21 cellular contexts compared by ENCODE assay signal in the genomic region with DNA sequence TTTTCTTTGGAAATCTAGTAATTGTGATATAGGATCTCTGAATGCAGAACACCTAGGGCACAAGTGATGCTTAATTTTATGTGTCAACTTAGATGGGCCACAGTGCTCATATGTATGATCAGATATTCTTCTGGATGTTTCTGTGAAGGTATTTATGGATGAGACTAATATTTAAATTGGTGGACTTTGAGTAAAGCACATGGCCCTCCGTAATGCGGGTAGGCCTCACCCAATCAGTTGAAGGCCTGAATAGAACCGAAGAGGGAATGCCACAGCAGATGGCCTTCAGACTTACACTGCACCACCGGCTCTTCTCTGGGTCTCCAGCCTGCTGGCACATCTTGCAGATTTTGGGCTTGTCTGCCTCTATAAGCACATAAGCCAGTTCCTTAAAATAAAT.
"Had no signal": no experiment of that assay in that cellular context is flagged by ENCODE, and none has a peak within 500 bp of the region (broad histone marks: within the 10 kb centered on the region; RNA-seq: fewer than 3 reads in every experiment).

No MANE protein-coding gene starts in this region.

- FAIRE-seq: keratinocyte had no signal

- H3K27ac ChIP-seq: adrenal gland, cardiac muscle cell, epithelial cell of prostate, lower lobe of right lung, right atrium auricular region, VCaP had no signal

- ATAC-seq: activated naive CD4-positive, alpha-beta T cell treated with anti-CD3 and anti-CD28 coated beads, Interleukin-2, amount 50 U/mL, for 72 hours; activated T-cell treated with anti-CD3 and anti-CD28 coated beads, Interleukin-2, amount 50 U/mL, for 72 hours; lower lobe of right lung had no signal

- H3K27me3 ChIP-seq: adrenal gland, cardiac muscle cell, right atrium auricular region, stomach had no signal

- H3K9me3 ChIP-seq: adrenal gland, lower lobe of right lung, right atrium auricular region, stomach had no signal

- H3K4me3 ChIP-seq: adrenal gland, cardiac muscle cell, lower lobe of right lung, right atrium auricular region, stomach had no signal

- H3K27ac Mint-ChIP-seq: activated T-cell treated with anti-CD3 and anti-CD28 coated beads, Interleukin-2, amount 50 U/mL, for 72 hours; mesothelial cell of epicardium; type B pancreatic cell had no signal

- H3K4me3 Mint-ChIP-seq: activated T-cell treated with anti-CD3 and anti-CD28 coated beads, Interleukin-2, amount 50 U/mL, for 72 hours; mesothelial cell of epicardium; neural crest cell; type B pancreatic cell had no signal

- DNase-seq: activated CD4-positive, alpha-beta T cell treated with anti-CD3 and anti-CD28 coated beads for 1 hour; activated CD4-positive, alpha-beta T cell treated with anti-CD3 and anti-CD28 coated beads, Interleukin-2, amount 50 U/mL, for 4 hours; activated gamma-delta T cell treated with Interleukin-2 at 50 U/mL for 16 hours; activated T-cell treated with anti-CD3 and anti-CD28 coated beads, Interleukin-2, amount 50 U/mL, for 72 hours; adrenal gland; foreskin melanocyte; hypothalamus; lower lobe of right lung; stimulated activated CD4-positive, alpha-beta T cell treated with anti-CD3 and anti-CD28 coated beads, Interleukin-2, amount 100 ng/mL, for 48 hours; stomach; T-helper 2 cell had no signal

- H3K9me3 Mint-ChIP-seq: activated naive CD4-positive, alpha-beta T cell treated with anti-CD3 and anti-CD28 coated beads, Interleukin-2, amount 50 U/mL, for 72 hours; activated T-cell treated with anti-CD3 and anti-CD28 coated beads, Interleukin-2, amount 50 U/mL, for 72 hours; mesothelial cell of epicardium; neural crest cell; type B pancreatic cell had no signal

- H3K27me3 Mint-ChIP-seq: progenitor cell of endocrine pancreas, type B pancreatic cell had no signal

- H3K36me3 ChIP-seq: cardiac muscle cell, lower lobe of right lung, right atrium auricular region, stomach had no signal
